In the genomic region with DNA sequence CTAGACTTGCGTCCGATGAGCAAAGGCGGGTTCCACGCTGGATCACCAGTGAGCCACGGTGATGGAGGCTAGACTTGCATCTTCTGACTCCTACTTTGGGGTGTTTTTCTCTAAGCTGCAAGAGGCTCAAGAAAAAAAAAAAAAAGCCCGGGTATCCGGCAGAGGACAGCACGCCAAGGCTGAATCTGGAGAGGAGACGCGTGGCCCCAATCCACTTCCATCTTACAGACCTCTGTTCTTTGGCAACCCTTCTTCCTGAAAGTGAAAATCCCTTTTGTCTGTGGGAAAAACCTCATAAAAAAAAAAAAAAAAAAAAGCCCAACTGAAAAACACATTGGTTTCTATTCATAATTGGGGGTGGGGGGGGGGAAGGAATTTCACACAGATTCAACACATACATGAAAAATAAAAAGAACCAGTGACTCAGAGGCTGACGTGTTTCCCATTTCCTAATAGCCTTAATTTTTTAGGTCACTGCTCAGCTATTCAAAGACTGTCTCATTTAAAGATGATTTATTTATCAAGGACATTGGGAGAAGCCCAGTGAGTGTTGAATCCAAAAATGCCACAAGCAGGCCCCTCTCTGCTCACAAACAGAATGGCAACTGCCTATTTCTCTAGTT, we compare ENCODE assay signal across 14 cellular contexts.
A peak's percentile ranks its signal among the peaks of the same experiment; 100 is the strongest.
DNase-seq lines count a peak whose midpoint lies in the region; TF ChIP-seq lines count a peak whose summit lies in the region.
"Had no signal": no experiment of that assay in that cellular context is flagged by ENCODE, and none has a peak within 500 bp of the region (broad histone marks: within the 10 kb centered on the region; RNA-seq: fewer than 3 reads in every experiment).

No MANE protein-coding gene starts in this region.

- H3K9me3 ChIP-seq in mammary epithelial cell (replicated peaks; ENCODE audit: insufficient read depth, low read length) (no peaks in the 10 kb centered on the region), Peyer's patch (no peaks in the 10 kb centered on the region)

- H3K27me3 ChIP-seq in mammary epithelial cell (ENCODE audit: insufficient read depth, low read length), result no peaks in the 10 kb centered on the region
- no peaks in the 10 kb centered on the region for H3K27me3 ChIP-seq in Peyer's patch

- TF ChIP-seq CTCF in mammary epithelial cell (conservative IDR thresholded peaks at IDR 0.05 in 1 of 2, IDR thresholded peaks at IDR 0.05 in 1 of 2; ENCODE audit: extremely low read depth in 1 of 2, insufficient read depth in 1 of 2, low read depth in 1 of 2, low read length in 2 of 2) (no peak), Peyer's patch (IDR thresholded peaks at IDR 0.05) (no peak)

- peak; percentile 79 for DNase-seq in AG08395 (ENCODE audit: low spot score)
- DNase-seq in HS-27A (ENCODE audit: low read depth), result peak; percentile 86
- peak; percentile 86 for DNase-seq in mammary epithelial cell
- DNase-seq in hepatic stellate cell (ENCODE audit: low spot score), result peak; percentile 87
- no peak for DNase-seq in Peyer's patch
- no peak for DNase-seq in NCI-H345 treated with DMSO at 0.1 percent for 48 hours (lab: John Stamatoyannopoulos, UW; ENCODE audit: unreplicated experiment)
- no peak for DNase-seq in stimulated activated CD4-positive, alpha-beta T cell treated with anti-CD3 and anti-CD28 coated beads, Interleukin-2, amount 100 ng/mL, for 24 hours
- no peak for DNase-seq in activated gamma-delta T cell (lab: John Stamatoyannopoulos, UW)
- DNase-seq: activated T-cell treated with anti-CD3 and anti-CD28 coated beads, Interleukin-2, amount 50 U/mL, for 24 hours; islet precursor cell; natural killer cell; NCI-H1092; NCI-H774; stimulated activated CD8-positive, alpha-beta memory T cell treated with anti-CD3 and anti-CD28 coated beads, Interleukin-4, amount 100 ng/mL, for 48 hours had no signal

- 79% methylated on average over 6 of the region's 11 CpGs for WGBS in mammary epithelial cell (ENCODE audit: low coverage, missing lambda C conversion rate)

- H2AFZ ChIP-seq in mammary epithelial cell (ENCODE audit: low read depth, low read length), result no peak overlapping the region

- no peak overlapping the region for H3K4me2 ChIP-seq in mammary epithelial cell (ENCODE audit: insufficient read depth, low read depth, low read length)

- dilution Hi-C loops in mammary epithelial cell (cut with HindIII; ENCODE audit: low sequenced_read_pairs), result no loop called here

- TF ChIP-seq POLR2A in Peyer's patch (IDR thresholded peaks at IDR 0.05), result no peak

- intact Hi-C loops in mammary epithelial cell (cut with micrococcal nuclease), result no loop called here

- H3K9ac ChIP-seq in mammary epithelial cell (ENCODE audit: insufficient read depth, low read length), result no peak overlapping the region

- H4K20me1 ChIP-seq in mammary epithelial cell (ENCODE audit: insufficient read depth, low read length), result no peaks in the 10 kb centered on the region

- in situ Hi-C loops in mammary epithelial cell (cut with MboI; ENCODE audit: low sequenced_read_pairs in 2 of 2), result no loop called here

- CTCF ChIA-PET in mammary epithelial cell (lab: Charles Lee; ENCODE audit: low non-redundant PET), result no interaction called here

- H3K4me1 ChIP-seq in mammary epithelial cell (ENCODE audit: insufficient read depth, low read length), result peaks cover 10% of the 10 kb centered on the region
- no peaks in the 10 kb centered on the region for H3K4me1 ChIP-seq in Peyer's patch

- H3K4me3 ChIP-seq in mammary epithelial cell (replicated peaks in 1 of 3; ENCODE audit: insufficient read depth in 1 of 3, low read depth in 2 of 3, low read length in 3 of 3) (no peak overlapping the region), Peyer's patch (no peak overlapping the region)

- no TSS peak for BruUV-seq in mammary epithelial cell (replicated peaks; lab: Mats Ljungman, UMichigan)

- no peaks in the 10 kb centered on the region for H3K79me2 ChIP-seq in mammary epithelial cell (ENCODE audit: insufficient read depth, low read length)

- no peaks in the 10 kb centered on the region for H3K36me3 ChIP-seq in mammary epithelial cell (ENCODE audit: insufficient read depth, low read length)
- no peaks in the 10 kb centered on the region for H3K36me3 ChIP-seq in Peyer's patch

- H3K27ac ChIP-seq in mammary epithelial cell (ENCODE audit: insufficient read depth, low read depth, low read length), result no peak overlapping the region
- H3K27ac ChIP-seq in Peyer's patch, result no peak overlapping the region

Comparison
In these comparisons a context has a peak if more than half of its experiments do, and no peak if none do; other contexts are left out.
1. DNase-seq: peak in AG08395 (single experiment), HS-27A (single experiment), mammary epithelial cell (single experiment) and hepatic stellate cell (single experiment); none in Peyer's patch (0 of 3), NCI-H345 treated with DMSO at 0.1 percent for 48 hours (single experiment), stimulated activated CD4-positive, alpha-beta T cell treated with anti-CD3 and anti-CD28 coated beads, Interleukin-2, amount 100 ng/mL, for 24 hours (0 of 2) and activated gamma-delta T cell (single experiment).